ENCODE assay signal across 8 cellular contexts in genomic region chr6:167350731-167351655, GRCh38. TPM values are rescaled to one million over a fixed set of nuclear protein-coding genes. Genes with fewer than 3 reads are reported as not detected.
A peak's percentile ranks its signal among the peaks of the same experiment; 100 is the strongest.
DNase-seq lines count a peak whose midpoint lies in the region; ATAC-seq and TF ChIP-seq lines count a peak whose summit lies in the region.

No MANE protein-coding gene starts in this region.

- peak; percentile 69 for ATAC-seq in GM21526 (IDR thresholded peaks at IDR 0.05; ENCODE audit: low FRiP score, unreplicated experiment)
- peak; percentile 86 for ATAC-seq in T-helper 17 cell

- peak overlapping the region; percentile 99 for H3K4me3 Mint-ChIP-seq in T-helper 17 cell

- H3K27ac ChIP-seq in iPS-20b (ENCODE audit: low read length) (no peak overlapping the region), smooth muscle cell (ENCODE audit: low read depth) (no peak overlapping the region)

- H3K9me3 ChIP-seq in T-helper 17 cell (ENCODE audit: control insufficient read depth, low read length, poor library complexity, severe bottlenecking) (no peaks in the 10 kb centered on the region), iPS-20b (ENCODE audit: insufficient read depth, low read depth, low read length) (peaks cover 7% of the 10 kb centered on the region; the same call in 1 of the 2 replicates), smooth muscle cell (replicated peaks; ENCODE audit: low read depth) (no peaks in the 10 kb centered on the region)

- H4K20me1 ChIP-seq in smooth muscle cell (ENCODE audit: low read depth): no peaks in the 10 kb centered on the region

- H2AFZ ChIP-seq in smooth muscle cell (ENCODE audit: low read depth): peak overlapping the region; percentile 88

- H3K79me2 ChIP-seq in smooth muscle cell (ENCODE audit: low read depth): no peaks in the 10 kb centered on the region

- H3K9ac ChIP-seq in iPS-20b (ENCODE audit: low read depth, low read length) (peak overlapping the region; percentile 54; the same call in 1 of the 2 replicates), smooth muscle cell (ENCODE audit: low read depth) (no peak overlapping the region)

- peaks cover 25% of the 10 kb centered on the region for H3K4me1 Mint-ChIP-seq in T-helper 17 cell

- DNase-seq in DMS 273 (lab: John Stamatoyannopoulos, UW; ENCODE audit: unreplicated experiment): peak; percentile 92
- DNase-seq in LoVo (ENCODE audit: low spot score): peak; percentile 69
- DNase-seq in T-helper 17 cell: peak; percentile 71 to 85 (median 75)
- peak; percentile 89 for DNase-seq in astrocyte of the hippocampus (ENCODE audit: low read depth, low spot score)
- peak; percentile 68 for DNase-seq in smooth muscle cell (lab: John Stamatoyannopoulos, UW; ENCODE audit: unreplicated experiment)
- no peak for DNase-seq in NOMO-1 treated with dmso at 0.1 percent for 144 hours (lab: John Stamatoyannopoulos, UW; ENCODE audit: unreplicated experiment)

- H3K4me3 ChIP-seq in iPS-20b (ENCODE audit: low read length) (peak overlapping the region; percentile 66), smooth muscle cell (peak overlapping the region; percentile 58)

- H3K4me2 ChIP-seq in smooth muscle cell: peak overlapping the region; percentile 89

- H3K36me3 ChIP-seq in iPS-20b (ENCODE audit: insufficient read depth, low read depth, low read length) (no peaks in the 10 kb centered on the region), smooth muscle cell (ENCODE audit: low read depth) (no peaks in the 10 kb centered on the region)

- peak; percentile 75 for TF ChIP-seq CTCF in smooth muscle cell (IDR thresholded peaks at IDR 0.05; ENCODE audit: borderline replicate concordance, insufficient read depth, poor library complexity, severe bottlenecking)

- H3K27me3 Mint-ChIP-seq in T-helper 17 cell: no peaks in the 10 kb centered on the region

- H3K36me3 Mint-ChIP-seq in T-helper 17 cell (ENCODE audit: low read depth): no peaks in the 10 kb centered on the region

- no peaks in the 10 kb centered on the region for H3F3A ChIP-seq in smooth muscle cell (ENCODE audit: low read depth)

- peak overlapping the region; percentile 93 for H3K27ac Mint-ChIP-seq in T-helper 17 cell

- H3K4me1 ChIP-seq in iPS-20b (ENCODE audit: insufficient read depth, low read length): no peaks in the 10 kb centered on the region
- no peaks in the 10 kb centered on the region for H3K4me1 ChIP-seq in smooth muscle cell (ENCODE audit: low read depth)

- H3K27me3 ChIP-seq in iPS-20b (ENCODE audit: insufficient read depth, low read length) (peaks cover 34% of the 10 kb centered on the region), smooth muscle cell (ENCODE audit: low read depth) (no peaks in the 10 kb centered on the region)

- 6% methylated on average over 58 of the region's 62 CpGs for WGBS in smooth muscle cell (ENCODE audit: low lambda C conversion rate)

RNA-seq across cellular contexts. Expression of gene TTLL2, which starts 26.1 kb away (rescaled TPM):
- not detected for total RNA-seq in T-helper 17 cell
- total RNA-seq in smooth muscle cell: not detected in 2 replicates
- polyA plus RNA-seq in smooth muscle cell: not detected in 2 replicates

RNA-seq across cellular contexts. Expression of gene UNC93A, which starts 59.9 kb away (rescaled TPM):
- not detected for total RNA-seq in T-helper 17 cell
- total RNA-seq in smooth muscle cell: 1.5 TPM in 1 of 2 replicates, not detected in the other
- polyA plus RNA-seq in smooth muscle cell: not detected in 2 replicates
